Comparison of ENCODE assay signal across 19 cellular contexts in genomic region chr9:94584555-94584954, GRCh38. TPM values are rescaled to one million over a fixed set of nuclear protein-coding genes. Genes with fewer than 3 reads are reported as not detected.
DNase-seq lines count a peak whose midpoint lies in the region; ATAC-seq, FAIRE-seq and TF ChIP-seq lines count a peak whose summit lies in the region.
"Had no signal": no experiment of that assay in that cellular context is flagged by ENCODE, and none has a peak within 500 bp of the region (broad histone marks: within the 10 kb centered on the region; RNA-seq: fewer than 3 reads in every experiment).

No MANE protein-coding gene starts in this region.

- no peaks in the 10 kb centered on the region for H3K36me3 ChIP-seq in H1 (ENCODE audit: control insufficient read depth in 2 of 4, insufficient read depth in 4 of 4, low read length in 3 of 4)
- H3K36me3 ChIP-seq in smooth muscle cell (ENCODE audit: low read depth), result no peaks in the 10 kb centered on the region
- H3K36me3 ChIP-seq: MG63 had no signal

- no peaks in the 10 kb centered on the region for H3K9me3 Mint-ChIP-seq in activated naive CD4-positive, alpha-beta T cell treated with anti-CD3 and anti-CD28 coated beads, Interleukin-2, amount 10 ng/mL, durations not matched to agents 7 days and 5 days
- no peaks in the 10 kb centered on the region for H3K9me3 Mint-ChIP-seq in activated CD8-positive, alpha-beta T cell treated with anti-CD3 and anti-CD28 coated beads for 36 hours
- no peaks in the 10 kb centered on the region for H3K9me3 Mint-ChIP-seq in stimulated activated naive CD8-positive, alpha-beta T cell treated with anti-CD3 and anti-CD28 coated beads, Interleukin-15, amount 100 ng/mL, for 72 hours

- no peak overlapping the region for H2AK5ac ChIP-seq in H1 (ENCODE audit: low read depth, low read length)

- no peak overlapping the region for H2BK15ac ChIP-seq in H1 (ENCODE audit: low read length)

- H4K91ac ChIP-seq in H1 (replicated peaks; ENCODE audit: insufficient read length, low read length), result no peak overlapping the region

- H4K20me1 ChIP-seq in H1 (replicated peaks in 1 of 2; ENCODE audit: control insufficient read depth in 1 of 2, insufficient read depth in 2 of 2, low read length in 2 of 2), result no peaks in the 10 kb centered on the region
- H4K20me1 ChIP-seq in smooth muscle cell (ENCODE audit: low read depth), result no peaks in the 10 kb centered on the region

- H3K23ac ChIP-seq in H1 (ENCODE audit: insufficient read length), result no peak overlapping the region

- no peak overlapping the region for H3K4ac ChIP-seq in H1 (replicated peaks; ENCODE audit: insufficient read length, low read depth, low read length)

- FAIRE-seq in H1 (lab: Jason Lieb, UNC), result no peak
- FAIRE-seq: A549 had no signal

- no peak overlapping the region for H2BK20ac ChIP-seq in H1 (ENCODE audit: low read length)

- no peak overlapping the region for H3K4me3 Mint-ChIP-seq in activated naive CD4-positive, alpha-beta T cell treated with anti-CD3 and anti-CD28 coated beads, Interleukin-2, amount 10 ng/mL, durations not matched to agents 7 days and 5 days
- no peak overlapping the region for H3K4me3 Mint-ChIP-seq in activated CD8-positive, alpha-beta T cell treated with anti-CD3 and anti-CD28 coated beads for 36 hours
- H3K4me3 Mint-ChIP-seq in stimulated activated naive CD8-positive, alpha-beta T cell treated with anti-CD3 and anti-CD28 coated beads, Interleukin-15, amount 100 ng/mL, for 72 hours, result peak overlapping the region; percentile 58 to 60
- H3K4me3 Mint-ChIP-seq: GM23338 had no signal

- TF ChIP-seq POLR2A in H1 (IDR thresholded peaks at IDR 0.05; ENCODE audit: control extremely low read depth in 1 of 2, low read depth in 2 of 2, low read length in 2 of 2), result no peak

- H2BK120ac ChIP-seq in H1 (replicated peaks; ENCODE audit: low read depth, low read length), result no peak overlapping the region

- no peak overlapping the region for H3K18ac ChIP-seq in H1 (ENCODE audit: extremely low read depth, low read length)

- H3F3A ChIP-seq in smooth muscle cell (ENCODE audit: low read depth), result no peaks in the 10 kb centered on the region

- peaks cover 17% of the 10 kb centered on the region for H3K27me3 Mint-ChIP-seq in activated naive CD4-positive, alpha-beta T cell treated with anti-CD3 and anti-CD28 coated beads, Interleukin-2, amount 10 ng/mL, durations not matched to agents 7 days and 5 days
- peaks cover 9% of the 10 kb centered on the region for H3K27me3 Mint-ChIP-seq in activated CD8-positive, alpha-beta T cell treated with anti-CD3 and anti-CD28 coated beads for 36 hours
- peaks cover 43% of the 10 kb centered on the region for H3K27me3 Mint-ChIP-seq in stimulated activated naive CD8-positive, alpha-beta T cell treated with anti-CD3 and anti-CD28 coated beads, Interleukin-15, amount 100 ng/mL, for 72 hours

- POLR2A ChIA-PET in activated CD8-positive, alpha-beta T cell treated with anti-CD3 and anti-CD28 coated beads for 36 hours (lab: Charles Lee), result no interaction called here
- POLR2A ChIA-PET in H1 (lab: Charles Lee; ENCODE audit: partially characterized antibody), result interaction anchor here (1.0 to 1.3 kb wide), 2 partner anchors 13 to 30 kb away, joined by 3 read pairs; no protein-coding TSS in a partner anchor

- H3K27ac ChIP-seq in H1 (ENCODE audit: low read depth, low read length), result no peak overlapping the region
- no peak overlapping the region for H3K27ac ChIP-seq in smooth muscle cell (ENCODE audit: low read depth)
- H3K27ac ChIP-seq: A549 had no signal

- H3K9me3 ChIP-seq in H1 (ENCODE audit: insufficient read depth in 2 of 2, low read depth in 1 of 2, low read length in 1 of 2) (no peaks in the 10 kb centered on the region), smooth muscle cell (replicated peaks; ENCODE audit: low read depth) (no peaks in the 10 kb centered on the region)
- H3K9me3 ChIP-seq: A549, MG63 had no signal

- no peak for TF ChIP-seq RAD21 in H1 (IDR thresholded peaks at IDR 0.05 in 1 of 2, conservative IDR thresholded peaks at IDR 0.05 in 1 of 2; ENCODE audit: low read depth in 2 of 2, low read length in 2 of 2)

- no peak overlapping the region for H3K9ac ChIP-seq in H1 (replicated peaks in 1 of 4; ENCODE audit: extremely low read depth in 1 of 4, low read depth in 3 of 4, low read length in 3 of 4)
- no peak overlapping the region for H3K9ac ChIP-seq in smooth muscle cell (ENCODE audit: low read depth)

- no peak for TF ChIP-seq EP300 in H1 (IDR thresholded peaks at IDR 0.05; ENCODE audit: borderline replicate concordance in 1 of 2, low read depth in 2 of 2, low read length in 2 of 2)

- H4K5ac ChIP-seq in H1 (ENCODE audit: insufficient read length, low read depth, low read length), result no peak overlapping the region

- H3K27ac Mint-ChIP-seq in activated naive CD4-positive, alpha-beta T cell treated with anti-CD3 and anti-CD28 coated beads, Interleukin-2, amount 10 ng/mL, durations not matched to agents 7 days and 5 days, result no peak overlapping the region
- no peak overlapping the region for H3K27ac Mint-ChIP-seq in activated CD8-positive, alpha-beta T cell treated with anti-CD3 and anti-CD28 coated beads for 36 hours
- H3K27ac Mint-ChIP-seq in stimulated activated naive CD8-positive, alpha-beta T cell treated with anti-CD3 and anti-CD28 coated beads, Interleukin-15, amount 100 ng/mL, for 72 hours, result peak overlapping the region in 1 of 2 donors; percentile 44
- H3K27ac Mint-ChIP-seq: GM23338 had no signal

- H2AFZ ChIP-seq in H1 (ENCODE audit: low read length), result no peak overlapping the region
- no peak overlapping the region for H2AFZ ChIP-seq in smooth muscle cell (ENCODE audit: low read depth)
- H2AFZ ChIP-seq: GM23338 had no signal

- intact Hi-C loops in activated CD8-positive, alpha-beta T cell treated with anti-CD3 and anti-CD28 coated beads for 36 hours (cut with micrococcal nuclease), result no loop called here

- H3K36me3 Mint-ChIP-seq in activated naive CD4-positive, alpha-beta T cell treated with anti-CD3 and anti-CD28 coated beads, Interleukin-2, amount 10 ng/mL, durations not matched to agents 7 days and 5 days, result no peaks in the 10 kb centered on the region
- no peaks in the 10 kb centered on the region for H3K36me3 Mint-ChIP-seq in activated CD8-positive, alpha-beta T cell treated with anti-CD3 and anti-CD28 coated beads for 36 hours (ENCODE audit: low read depth)

- DNase-seq in activated naive CD4-positive, alpha-beta T cell treated with anti-CD3 and anti-CD28 coated beads, Interleukin-2, amount 10 ng/mL, durations not matched to agents 7 days and 5 days, result peak; percentile 34
- no peak for DNase-seq in activated naive CD4-positive, alpha-beta T cell treated with Interleukin-2 at 50 U/mL for 16 hours
- peak; percentile 39 for DNase-seq in activated CD8-positive, alpha-beta T cell treated with anti-CD3 and anti-CD28 coated beads for 36 hours
- DNase-seq in H1 (ENCODE audit: low read depth in 1 of 2, low spot score in 2 of 2) (no peak), NCI-H446 (lab: John Stamatoyannopoulos, UW) (no peak), smooth muscle cell (lab: John Stamatoyannopoulos, UW; ENCODE audit: unreplicated experiment) (no peak)
- DNase-seq in stimulated activated naive CD8-positive, alpha-beta T cell treated with anti-CD3 and anti-CD28 coated beads, Interleukin-15, amount 100 ng/mL, for 72 hours, result peak; percentile 27 to 40
- DNase-seq: DND-41, GDM1, KBM-7, MG63, NCI-H1105, NCI-H187, SIG-M5 had no signal

- H3K79me2 ChIP-seq in H1 (ENCODE audit: control insufficient read depth in 1 of 2, insufficient read depth in 2 of 2, low read length in 2 of 2), result no peaks in the 10 kb centered on the region
- H3K79me2 ChIP-seq in smooth muscle cell (ENCODE audit: low read depth), result no peaks in the 10 kb centered on the region

- no peak overlapping the region for H3K4me3 ChIP-seq in H1 (ENCODE audit: extremely low read depth in 1 of 4, insufficient read depth in 2 of 4, low read depth in 3 of 4, low read length in 4 of 4)
- H3K4me3 ChIP-seq in smooth muscle cell, result no peak overlapping the region
- H3K4me3 ChIP-seq: A549, GM23338, MG63 had no signal

- CTCF ChIA-PET in activated naive CD4-positive, alpha-beta T cell treated with anti-CD3 and anti-CD28 coated beads, Interleukin-2, amount 10 ng/mL, durations not matched to agents 7 days and 5 days (lab: Charles Lee), result no interaction called here
- CTCF ChIA-PET in activated CD8-positive, alpha-beta T cell treated with anti-CD3 and anti-CD28 coated beads for 36 hours (lab: Charles Lee), result no interaction called here
- CTCF ChIA-PET in H1 (lab: Charles Lee; ENCODE audit: partially characterized antibody), result interaction anchor here (1.6 kb wide), 1 partner anchor 13 kb away, joined by 4 read pairs; no protein-coding TSS in a partner anchor

- H2BK5ac ChIP-seq in H1 (ENCODE audit: low read depth, low read length), result no peak overlapping the region

- 95% methylated on average over 6 of the region's 6 CpGs; no CpG with 5 or more reads in 1 of the 2 experiments for WGBS in H1 (ENCODE audit: extremely low coverage in 1 of 2, insufficient coverage in 1 of 2, insufficient read length in 1 of 2, insufficient replicate concordance in 2 of 2, low coverage in 1 of 2, low lambda C conversion rate in 2 of 2, missing lambda C conversion rate in 1 of 2), 2 experiments
- 88% methylated on average over 6 of the region's 6 CpGs for WGBS in smooth muscle cell (ENCODE audit: low lambda C conversion rate)

- TF ChIP-seq CTCF in activated CD8-positive, alpha-beta T cell treated with anti-CD3 and anti-CD28 coated beads for 36 hours (IDR thresholded peaks at IDR 0.05), result no peak
- TF ChIP-seq CTCF in H1 (IDR thresholded peaks at IDR 0.05; ENCODE audit: control extremely low read depth in 1 of 3, insufficient read depth in 1 of 3, low read depth in 1 of 3, low read length in 3 of 3) (no peak), smooth muscle cell (IDR thresholded peaks at IDR 0.05; ENCODE audit: borderline replicate concordance, insufficient read depth, poor library complexity, severe bottlenecking) (no peak)

- peak overlapping the region; percentile 18; the same call in 1 of the 2 replicates for H4K8ac ChIP-seq in H1 (ENCODE audit: extremely low read depth, insufficient read depth, low read length)

- H3K27me3 ChIP-seq in H1 (replicated peaks in 1 of 4; ENCODE audit: control insufficient read depth in 3 of 4, extremely low read depth in 1 of 4, insufficient read depth in 3 of 4, low read length in 3 of 4) (no peaks in the 10 kb centered on the region), smooth muscle cell (ENCODE audit: low read depth) (no peaks in the 10 kb centered on the region)
- H3K27me3 ChIP-seq: MG63 had no signal

- no peak overlapping the region for H3K4me2 ChIP-seq in H1 (ENCODE audit: insufficient read depth in 1 of 2, low read depth in 2 of 2, low read length in 2 of 2)
- no peak overlapping the region for H3K4me2 ChIP-seq in smooth muscle cell
- H3K4me2 ChIP-seq: A549, GM23338 had no signal

- H2BK12ac ChIP-seq in H1 (ENCODE audit: low read depth, low read length), result no peak overlapping the region

- H3K56ac ChIP-seq in H1 (replicated peaks; ENCODE audit: insufficient read length, low read depth, low read length), result no peak overlapping the region

- H3K4me1 ChIP-seq in H1 (replicated peaks in 1 of 4; ENCODE audit: control insufficient read depth in 3 of 4, insufficient read depth in 4 of 4, low read length in 3 of 4) (no peaks in the 10 kb centered on the region), smooth muscle cell (ENCODE audit: low read depth) (no peaks in the 10 kb centered on the region)
- H3K4me1 ChIP-seq: A549 had no signal

- H3K4me1 Mint-ChIP-seq in activated naive CD4-positive, alpha-beta T cell treated with anti-CD3 and anti-CD28 coated beads, Interleukin-2, amount 10 ng/mL, durations not matched to agents 7 days and 5 days, result peaks cover 27% of the 10 kb centered on the region
- H3K4me1 Mint-ChIP-seq in activated CD8-positive, alpha-beta T cell treated with anti-CD3 and anti-CD28 coated beads for 36 hours (ENCODE audit: low read depth), result peaks cover 22% of the 10 kb centered on the region
- H3K4me1 Mint-ChIP-seq in stimulated activated naive CD8-positive, alpha-beta T cell treated with anti-CD3 and anti-CD28 coated beads, Interleukin-15, amount 100 ng/mL, for 72 hours, result peaks cover 31% of the 10 kb centered on the region

- no peaks in the 10 kb centered on the region for H3K23me2 ChIP-seq in H1 (ENCODE audit: low read depth, low read length)

- peak; percentile 69 for ATAC-seq in activated CD8-positive, alpha-beta T cell treated with anti-CD3 and anti-CD28 coated beads for 36 hours
- ATAC-seq in stimulated activated naive CD8-positive, alpha-beta T cell treated with anti-CD3 and anti-CD28 coated beads, Interleukin-15, amount 100 ng/mL, for 72 hours, result peak; percentile 94
- ATAC-seq in GM21529 (IDR thresholded peaks at IDR 0.05; ENCODE audit: unreplicated experiment), result no peak
- ATAC-seq: A549, GM23338 had no signal

- H3K79me1 ChIP-seq in H1 (ENCODE audit: low read depth, low read length), result no peaks in the 10 kb centered on the region

- no peak overlapping the region for H3K14ac ChIP-seq in H1 (ENCODE audit: insufficient read length)

RNA-seq across cellular contexts. Expression of gene FBP2, which starts 9.1 kb away (rescaled TPM):
- not detected for total RNA-seq in activated CD8-positive, alpha-beta T cell treated with anti-CD3 and anti-CD28 coated beads for 36 hours
- total RNA-seq in H1 (2021; fragmentation: NEBNext Ultra II Directional; extraction: Animal tissue kit (Norgen Biotek cat#: 25700)), result not detected in 2 replicates
- not detected in 2 replicates for polyA plus RNA-seq in H1 (2011; rRNA removed)
- not detected for polyA plus RNA-seq in H1 (2011; cell fraction: cytosol; rRNA removed)
- 0.17 TPM for polyA plus RNA-seq in H1 (2011; cell fraction: nucleus; rRNA removed)
- 0.24 to 0.38 TPM (median 0.33 TPM) in 3 of 4 replicates, not detected in the other for polyA plus RNA-seq in H1 (2012, experiment 1 of 2)
- not detected for polyA plus RNA-seq in H1 (2012, experiment 2 of 2)
- polyA plus RNA-seq in H1 (2013, experiment 1 of 2), result not detected
- polyA plus RNA-seq in H1 (2013, experiment 2 of 2), result not detected
- not detected in 2 replicates for polyA minus RNA-seq in H1 (2011; rRNA and poly(A)+ RNA removed)
- polyA minus RNA-seq in H1 (2011; cell fraction: cytosol; rRNA and poly(A)+ RNA removed), result not detected
- polyA minus RNA-seq in H1 (2011; cell fraction: nucleus; rRNA and poly(A)+ RNA removed), result not detected
- total RNA-seq in smooth muscle cell, result not detected in 2 replicates
- polyA plus RNA-seq in smooth muscle cell, result not detected in 2 replicates
- total RNA-seq: GM23338, NCI-H460, RPMI7951 had no signal
- polyA plus RNA-seq: A549, GM23338 had no signal

RNA-seq across cellular contexts. Expression of gene PCAT7, which starts 29.7 kb away (rescaled TPM):
- not detected for total RNA-seq in activated CD8-positive, alpha-beta T cell treated with anti-CD3 and anti-CD28 coated beads for 36 hours
- 2.3 and 3.2 TPM in 2 replicates for total RNA-seq in H1 (2021; fragmentation: NEBNext Ultra II Directional; extraction: Animal tissue kit (Norgen Biotek cat#: 25700))
- 3.8 and 4.1 TPM in 2 replicates for polyA plus RNA-seq in H1 (2011; rRNA removed)
- 5.3 TPM for polyA plus RNA-seq in H1 (2011; cell fraction: cytosol; rRNA removed)
- 4.3 TPM for polyA plus RNA-seq in H1 (2011; cell fraction: nucleus; rRNA removed)
- polyA plus RNA-seq in H1 (2012, experiment 1 of 2), result 4.4 to 5.3 TPM (median 5.1 TPM) in 4 replicates
- 0.60 TPM for polyA plus RNA-seq in H1 (2012, experiment 2 of 2)
- 2.3 TPM for polyA plus RNA-seq in H1 (2013, experiment 1 of 2)
- polyA plus RNA-seq in H1 (2013, experiment 2 of 2), result 1.6 TPM
- 8.4 and 9.5 TPM in 2 replicates for polyA minus RNA-seq in H1 (2011; rRNA and poly(A)+ RNA removed)
- 4.6 TPM for polyA minus RNA-seq in H1 (2011; cell fraction: cytosol; rRNA and poly(A)+ RNA removed)
- polyA minus RNA-seq in H1 (2011; cell fraction: nucleus; rRNA and poly(A)+ RNA removed), result 7.6 TPM
- 6.7 and 8.2 TPM in 2 replicates for total RNA-seq in smooth muscle cell
- polyA plus RNA-seq in smooth muscle cell, result 6.9 and 8.7 TPM in 2 replicates

RNA-seq across cellular contexts. Expression of gene FBP1, which starts 54.8 kb away (rescaled TPM):
- 1 to 10 TPM; 1.2 to 1.4 TPM for total RNA-seq in activated CD8-positive, alpha-beta T cell treated with anti-CD3 and anti-CD28 coated beads for 36 hours
- 1.0 and 2.2 TPM in 2 replicates for total RNA-seq in H1 (2021; fragmentation: NEBNext Ultra II Directional; extraction: Animal tissue kit (Norgen Biotek cat#: 25700))
- 2.6 and 4.1 TPM in 2 replicates for polyA plus RNA-seq in H1 (2011; rRNA removed)
- polyA plus RNA-seq in H1 (2011; cell fraction: cytosol; rRNA removed), result 3.3 TPM
- 2.7 TPM for polyA plus RNA-seq in H1 (2011; cell fraction: nucleus; rRNA removed)
- 3.2 to 5.2 TPM (median 3.6 TPM) in 4 replicates for polyA plus RNA-seq in H1 (2012, experiment 1 of 2)
- 4.3 TPM for polyA plus RNA-seq in H1 (2012, experiment 2 of 2)
- 1.9 TPM for polyA plus RNA-seq in H1 (2013, experiment 1 of 2)
- polyA plus RNA-seq in H1 (2013, experiment 2 of 2), result 2.2 TPM
- 1.2 and 1.7 TPM in 2 replicates for polyA minus RNA-seq in H1 (2011; rRNA and poly(A)+ RNA removed)
- polyA minus RNA-seq in H1 (2011; cell fraction: cytosol; rRNA and poly(A)+ RNA removed), result 1.3 TPM
- 1.1 TPM for polyA minus RNA-seq in H1 (2011; cell fraction: nucleus; rRNA and poly(A)+ RNA removed)
- total RNA-seq in smooth muscle cell, result 0.22 TPM in 1 of 2 replicates, not detected in the other
- 0.70 and 1.6 TPM in 2 replicates for polyA plus RNA-seq in smooth muscle cell
- total RNA-seq: RPMI7951 had no signal
- polyA plus RNA-seq: A549 had no signal

Comparison
In these comparisons a context has a peak if more than half of its experiments do, and no peak if none do; other contexts are left out.
1. DNase-seq: peak in activated naive CD4-positive, alpha-beta T cell treated with anti-CD3 and anti-CD28 coated beads, Interleukin-2, amount 10 ng/mL, durations not matched to agents 7 days and 5 days (single experiment), activated CD8-positive, alpha-beta T cell treated with anti-CD3 and anti-CD28 coated beads for 36 hours (single experiment) and stimulated activated naive CD8-positive, alpha-beta T cell treated with anti-CD3 and anti-CD28 coated beads, Interleukin-15, amount 100 ng/mL, for 72 hours (2 of 2); none in activated naive CD4-positive, alpha-beta T cell treated with Interleukin-2 at 50 U/mL for 16 hours (single experiment), H1 (0 of 2), NCI-H446 (0 of 2) and smooth muscle cell (single experiment).
2. H3K4me3 Mint-ChIP-seq: peak in stimulated activated naive CD8-positive, alpha-beta T cell treated with anti-CD3 and anti-CD28 coated beads, Interleukin-15, amount 100 ng/mL, for 72 hours (2 of 2); none in activated naive CD4-positive, alpha-beta T cell treated with anti-CD3 and anti-CD28 coated beads, Interleukin-2, amount 10 ng/mL, durations not matched to agents 7 days and 5 days (single experiment) and activated CD8-positive, alpha-beta T cell treated with anti-CD3 and anti-CD28 coated beads for 36 hours (single experiment).